24 cellular contexts compared by ENCODE assay signal in genomic region chr4:135492439-135492838, GRCh38.
"Had no signal": no experiment of that assay in that cellular context is flagged by ENCODE, and none has a peak within 500 bp of the region (broad histone marks: within the 10 kb centered on the region; RNA-seq: fewer than 3 reads in every experiment).

No MANE protein-coding gene starts in this region.

- H3K36me3 ChIP-seq: colonic mucosa, Peyer's patch had no signal

- H3K27me3 ChIP-seq: colonic mucosa, Peyer's patch had no signal

- H3K9me3 ChIP-seq: colonic mucosa, Peyer's patch had no signal

- H3K27ac ChIP-seq: colonic mucosa, Peyer's patch, VCaP had no signal

- H3K4me1 ChIP-seq: colonic mucosa, Peyer's patch had no signal

- H3K4me3 ChIP-seq: colonic mucosa, Peyer's patch had no signal

- ATAC-seq: activated T-cell treated with anti-CD3 and anti-CD28 coated beads, Interleukin-2, amount 50 U/mL, for 4 hours; T-helper 17 cell had no signal

- DNase-seq: activated CD4-positive, alpha-beta memory T cell treated with anti-CD3 and anti-CD28 coated beads for 36 hours; activated CD4-positive, alpha-beta T cell treated with anti-CD3 and anti-CD28 coated beads, Interleukin-2, amount 10 ng/mL, durations not matched to agents 7 days and 5 days; activated CD4-positive, CD25-positive, alpha-beta regulatory T cell; activated CD8-positive, alpha-beta memory T cell treated with anti-CD3 and anti-CD28 coated beads for 24 hours; activated effector memory CD4-positive, alpha-beta T cell treated with anti-CD3 and anti-CD28 coated beads, Interleukin-2, amount 50 U/mL, for 16 hours; activated naive CD4-positive, alpha-beta T cell treated with anti-CD3 and anti-CD28 coated beads for 36 hours; activated T-cell treated with anti-CD3 and anti-CD28 coated beads, Interleukin-2, amount 50 U/mL, for 4 hours; amygdala; cerebellar nuclear complex; colonic mucosa; MM.1S; NCI-H1105; NCI-H1436; NCI-H187; NCI-H2081; NCI-H446; NCI-H524; NCI-H748 treated with DMSO at 0.1 percent for 48 hours; NK-92 treated with Interleukin-12 subunit alpha and Interleukin-12 subunit beta, amount 100 ng/mL, for 24 hours; Peyer's patch; SHP77 treated with DMSO at 0.1 percent for 48 hours; T-helper 17 cell; T-helper 9 cell had no signal
